Comparison of ENCODE assay signal across 1 cellular context in genomic region chr17:42920106-42920900, GRCh38.
TF ChIP-seq lines count a peak whose summit lies in the region.

No MANE protein-coding gene starts in this region.

TF ChIP-seq in HepG2, 621 proteins besides CTCF, POLR2A, EP300 and RAD21 (continued from another document and continues in another):
- no peak for TF ChIP-seq GABPB1 (CRISPR knock-in tag; IDR thresholded peaks at IDR 0.05)
- no peak for TF ChIP-seq CERS6 (CRISPR knock-in tag; IDR thresholded peaks at IDR 0.05)
- TF ChIP-seq GPBP1L1 (CRISPR knock-in tag; IDR thresholded peaks at IDR 0.05) = no peak
- no peak for TF ChIP-seq ZSCAN30 (CRISPR knock-in tag; IDR thresholded peaks at IDR 0.05)
- TF ChIP-seq HOXA3 (CRISPR knock-in tag; IDR thresholded peaks at IDR 0.05) = peak; percentile 70; the same call in 1 of the 2 replicates
- TF ChIP-seq KDM2A (CRISPR knock-in tag; IDR thresholded peaks at IDR 0.05; ENCODE audit: borderline replicate concordance, low read depth) = peak; percentile 37; the same call in 1 of the 2 replicates
- TF ChIP-seq AKAP8 (CRISPR knock-in tag; IDR thresholded peaks at IDR 0.05) = peak; percentile 81; the same call in 1 of the 2 replicates
- peak; percentile 71 for TF ChIP-seq BCL6 (CRISPR knock-in tag; IDR thresholded peaks at IDR 0.05)
- no peak for TF ChIP-seq ZNF17 (CRISPR knock-in tag; IDR thresholded peaks at IDR 0.05)
- TF ChIP-seq ZNF30 (CRISPR knock-in tag; IDR thresholded peaks at IDR 0.05) = no peak
- TF ChIP-seq MYPOP (CRISPR knock-in tag; IDR thresholded peaks at IDR 0.05) = 0 out of 2 replicates have a peak, but pooled peaks have one; percentile 35
- TF ChIP-seq ZEB1 (IDR thresholded peaks at IDR 0.05; ENCODE audit: insufficient replicate concordance, low read depth) = peak; percentile 61
- TF ChIP-seq ZNF224 (CRISPR knock-in tag; IDR thresholded peaks at IDR 0.05) = 0 out of 2 replicates have a peak, but pooled peaks have one; percentile 36
- TF ChIP-seq ZFX (CRISPR knock-in tag; IDR thresholded peaks at IDR 0.05; ENCODE audit: low read depth) = peak; percentile 33
- TF ChIP-seq BORCS8-MEF2B (CRISPR knock-in tag; IDR thresholded peaks at IDR 0.05) = peak; percentile 53; the same call in 1 of the 2 replicates
- 0 out of 2 replicates have a peak, but pooled peaks have one; percentile 68 for TF ChIP-seq TRAFD1 (CRISPR knock-in tag; IDR thresholded peaks at IDR 0.05; ENCODE audit: borderline replicate concordance)
- TF ChIP-seq ZNF317 (CRISPR knock-in tag; IDR thresholded peaks at IDR 0.05) = peak; percentile 91
- TF ChIP-seq E2F1 (CRISPR knock-in tag; IDR thresholded peaks at IDR 0.05) = no peak
- TF ChIP-seq TOE1 (CRISPR knock-in tag; IDR thresholded peaks at IDR 0.05) = 0 out of 2 replicates have a peak, but pooled peaks have one; percentile 19
- TF ChIP-seq ZNF205 (CRISPR knock-in tag; IDR thresholded peaks at IDR 0.05) = 0 out of 2 replicates have a peak, but pooled peaks have one; percentile 44
- TF ChIP-seq ZNF891 (CRISPR knock-in tag; IDR thresholded peaks at IDR 0.05) = 0 out of 2 replicates have a peak, but pooled peaks have one; percentile 56
- peak; percentile 24; the same call in 1 of the 2 replicates for TF ChIP-seq MIER2 (CRISPR knock-in tag; IDR thresholded peaks at IDR 0.05)
- TF ChIP-seq ZNF784 (CRISPR knock-in tag; IDR thresholded peaks at IDR 0.05; ENCODE audit: borderline replicate concordance) = no peak
- peak; percentile 53; the same call in 1 of the 2 replicates for TF ChIP-seq ZKSCAN8 (CRISPR knock-in tag; IDR thresholded peaks at IDR 0.05; ENCODE audit: borderline replicate concordance)
- TF ChIP-seq NR1H2 (CRISPR knock-in tag; IDR thresholded peaks at IDR 0.05; ENCODE audit: borderline replicate concordance, low read depth) = no peak
- peak; percentile 43 for TF ChIP-seq PHF5A (CRISPR knock-in tag; IDR thresholded peaks at IDR 0.05; ENCODE audit: low read depth, unreplicated experiment)
- TF ChIP-seq HDAC2 (CRISPR knock-in tag; IDR thresholded peaks at IDR 0.05) = peak; percentile 80
- 0 out of 2 replicates have a peak, but pooled peaks have one; percentile 22 for TF ChIP-seq SP5 (CRISPR knock-in tag; IDR thresholded peaks at IDR 0.05; ENCODE audit: borderline replicate concordance, low read depth)
- TF ChIP-seq MIXL1 (CRISPR knock-in tag; IDR thresholded peaks at IDR 0.05) = peak; percentile 82
- peak; percentile 88 for TF ChIP-seq PITX1 (CRISPR knock-in tag; IDR thresholded peaks at IDR 0.05)
- TF ChIP-seq MEIS1 (CRISPR knock-in tag; IDR thresholded peaks at IDR 0.05; ENCODE audit: borderline replicate concordance) = peak; percentile 29
- TF ChIP-seq DMTF1 (CRISPR knock-in tag; IDR thresholded peaks at IDR 0.05) = no peak
- peak; percentile 74; the same call in 1 of the 2 replicates for TF ChIP-seq KLF11 (CRISPR knock-in tag; IDR thresholded peaks at IDR 0.05)
- 0 out of 2 replicates have a peak, but pooled peaks have one; percentile 29 for TF ChIP-seq ZSCAN5A (CRISPR knock-in tag; IDR thresholded peaks at IDR 0.05; ENCODE audit: borderline replicate concordance)
- no peak for TF ChIP-seq STAT6 (CRISPR knock-in tag; IDR thresholded peaks at IDR 0.05; ENCODE audit: borderline replicate concordance)
- TF ChIP-seq WIZ (CRISPR knock-in tag; IDR thresholded peaks at IDR 0.05) = 0 out of 2 replicates have a peak, but pooled peaks have one; percentile 48
- peak; percentile 24; the same call in 1 of the 2 replicates for TF ChIP-seq ZNF124 (CRISPR knock-in tag; IDR thresholded peaks at IDR 0.05)
- peak; percentile 18; the same call in 1 of the 2 replicates for TF ChIP-seq NR2C2 (CRISPR knock-in tag; IDR thresholded peaks at IDR 0.05; ENCODE audit: borderline replicate concordance)
- TF ChIP-seq IRF2 (CRISPR knock-in tag; IDR thresholded peaks at IDR 0.05) = peak; percentile 64
- TF ChIP-seq JUN (CRISPR knock-in tag; IDR thresholded peaks at IDR 0.05) = peak; percentile 23
- peak; percentile 48; the same call in 1 of the 2 replicates for TF ChIP-seq RXRA (CRISPR knock-in tag; IDR thresholded peaks at IDR 0.05)
- TF ChIP-seq MTA3 (CRISPR knock-in tag; IDR thresholded peaks at IDR 0.05) = no peak
- peak; percentile 66; the same call in 1 of the 2 replicates for TF ChIP-seq TCF7 (IDR thresholded peaks at IDR 0.05; ENCODE audit: low read depth)
- TF ChIP-seq SOX6 (IDR thresholded peaks at IDR 0.05) = no peak
- TF ChIP-seq SOX6 (CRISPR knock-in tag; IDR thresholded peaks at IDR 0.05) = peak; percentile 86
- 0 out of 2 replicates have a peak, but pooled peaks have one; percentile 63 for TF ChIP-seq ZNF552 (CRISPR knock-in tag; IDR thresholded peaks at IDR 0.05; ENCODE audit: borderline replicate concordance)
- no peak for TF ChIP-seq ZNF160 (CRISPR knock-in tag; IDR thresholded peaks at IDR 0.05)
- TF ChIP-seq THAP11 (CRISPR knock-in tag; IDR thresholded peaks at IDR 0.05) = 0 out of 2 replicates have a peak, but pooled peaks have one; percentile 36
- no peak for TF ChIP-seq ZFP62 (CRISPR knock-in tag; IDR thresholded peaks at IDR 0.05)
- 0 out of 2 replicates have a peak, but pooled peaks have one; percentile 54 for TF ChIP-seq MLX (CRISPR knock-in tag; IDR thresholded peaks at IDR 0.05)
- peak; percentile 50; the same call in 1 of the 2 replicates for TF ChIP-seq ZNF350 (CRISPR knock-in tag; IDR thresholded peaks at IDR 0.05; ENCODE audit: borderline replicate concordance, low read depth)
- peak; percentile 45; the same call in 1 of the 2 replicates for TF ChIP-seq BCL3 (CRISPR knock-in tag; IDR thresholded peaks at IDR 0.05)
- peak; percentile 45; the same call in 1 of the 2 replicates for TF ChIP-seq FOXJ3 (CRISPR knock-in tag; IDR thresholded peaks at IDR 0.05; ENCODE audit: borderline replicate concordance)
- TF ChIP-seq MEIS2 (CRISPR knock-in tag; IDR thresholded peaks at IDR 0.05) = peak; percentile 87; the same call in 1 of the 2 replicates
